32 cellular contexts compared by ENCODE assay signal in genomic region chr11:112533682-112534081, GRCh38.
"Had no signal": no experiment of that assay in that cellular context is flagged by ENCODE, and none has a peak within 500 bp of the region (broad histone marks: within the 10 kb centered on the region; RNA-seq: fewer than 3 reads in every experiment).

No MANE protein-coding gene starts in this region.

- H3K27me3 ChIP-seq: ascending aorta, cardiac muscle cell, colonic mucosa, gastroesophageal sphincter had no signal

- H3K4me3 Mint-ChIP-seq: activated B cell treated with CpG ODN at 0.5 μM for 24 hours; activated CD4-positive, alpha-beta memory T cell treated with anti-CD3 and anti-CD28 coated beads for 36 hours; activated CD8-positive, alpha-beta memory T cell treated with anti-CD3 and anti-CD28 coated beads, Interleukin-2, amount 10 ng/mL, durations not matched to agents 7 days and 5 days; activated CD8-positive, alpha-beta T cell treated with anti-CD3 and anti-CD28 coated beads, Interleukin-2, amount 10 ng/mL, durations not matched to agents 7 days and 5 days; activated naive CD4-positive, alpha-beta T cell treated with anti-CD3 and anti-CD28 coated beads for 36 hours; activated naive CD4-positive, alpha-beta T cell treated with anti-CD3 and anti-CD28 coated beads, Interleukin-2, amount 50 U/mL, for 24 hours; activated naive CD8-positive, alpha-beta T cell treated with anti-CD3 and anti-CD28 coated beads for 36 hours; activated T-helper 1 cell treated with anti-CD3 and anti-CD28 coated beads, Interleukin-12 subunit alpha, Interleukin-12 subunit beta, Interleukin-2, Interleukin-4 antibody, amounts not matched to agents 30 ng/mL and 10 ng/mL and 1 ng/mL, durations not matched to agents 14 hours and 24 hours and 36 hours; brain; T-helper 17 cell; T-helper 2 cell treated with Interferon-gamma antibody and Interleukin-4, amounts not matched to agents 5 μg/mL and 100 μg/mL, for 36 hours had no signal

- H3K27ac Mint-ChIP-seq: activated B cell treated with CpG ODN at 0.5 μM for 24 hours; activated CD4-positive, alpha-beta memory T cell treated with anti-CD3 and anti-CD28 coated beads for 36 hours; activated CD8-positive, alpha-beta memory T cell treated with anti-CD3 and anti-CD28 coated beads, Interleukin-2, amount 10 ng/mL, durations not matched to agents 7 days and 5 days; activated CD8-positive, alpha-beta T cell treated with anti-CD3 and anti-CD28 coated beads, Interleukin-2, amount 10 ng/mL, durations not matched to agents 7 days and 5 days; activated naive CD4-positive, alpha-beta T cell treated with anti-CD3 and anti-CD28 coated beads for 36 hours; activated naive CD4-positive, alpha-beta T cell treated with anti-CD3 and anti-CD28 coated beads, Interleukin-2, amount 50 U/mL, for 24 hours; activated naive CD8-positive, alpha-beta T cell treated with anti-CD3 and anti-CD28 coated beads for 36 hours; activated T-helper 1 cell treated with anti-CD3 and anti-CD28 coated beads, Interleukin-12 subunit alpha, Interleukin-12 subunit beta, Interleukin-2, Interleukin-4 antibody, amounts not matched to agents 30 ng/mL and 10 ng/mL and 1 ng/mL, durations not matched to agents 14 hours and 24 hours and 36 hours; activated T-helper 2 cell treated with anti-CD3 and anti-CD28 coated beads, Interferon-gamma antibody, Interleukin-2, Interleukin-4, amounts not matched to agents 10 μg/mL and 5 μg/mL and 100 μg/mL, durations not matched to agents 14 hours and 24 hours and 36 hours; T-helper 17 cell; T-helper 2 cell treated with Interferon-gamma antibody and Interleukin-4, amounts not matched to agents 5 μg/mL and 100 μg/mL, for 36 hours had no signal

- DNase-seq: activated B cell treated with CpG ODN at 0.5 μM for 24 hours; activated CD4-positive, alpha-beta memory T cell treated with anti-CD3 and anti-CD28 coated beads for 36 hours; activated CD4-positive, alpha-beta T cell treated with anti-CD3 and anti-CD28 coated beads for 48 hours; activated CD8-positive, alpha-beta memory T cell treated with anti-CD3 and anti-CD28 coated beads, Interleukin-2, amount 10 ng/mL, durations not matched to agents 7 days and 5 days; activated CD8-positive, alpha-beta memory T cell treated with anti-CD3 and anti-CD28 coated beads, Interleukin-2, amount 50 U/mL, for 4 hours; activated CD8-positive, alpha-beta T cell treated with anti-CD3 and anti-CD28 coated beads, Interleukin-2, amount 10 ng/mL, durations not matched to agents 7 days and 5 days; activated effector memory CD4-positive, alpha-beta T cell treated with anti-CD3 and anti-CD28 coated beads, Interleukin-2, amount 50 U/mL, for 16 hours; activated naive CD4-positive, alpha-beta T cell treated with anti-CD3 and anti-CD28 coated beads for 36 hours; activated naive CD8-positive, alpha-beta T cell treated with anti-CD3 and anti-CD28 coated beads for 36 hours; activated T-cell treated with anti-CD3 and anti-CD28 coated beads, Interleukin-2, amount 50 U/mL, for 1 hour; activated T-cell treated with anti-CD3 and anti-CD28 coated beads, Interleukin-2, amount 50 U/mL, for 48 hours; central memory CD4-positive, alpha-beta T cell; cerebellar nuclear complex; colonic mucosa; effector CD8-positive, alpha-beta T cell; esophagus squamous epithelium; foreskin melanocyte; T-helper 1 cell; T-helper 17 cell; T1000; WERI-Rb-1 had no signal

- H3K36me3 Mint-ChIP-seq: activated CD4-positive, alpha-beta memory T cell treated with anti-CD3 and anti-CD28 coated beads for 36 hours; activated CD8-positive, alpha-beta memory T cell treated with anti-CD3 and anti-CD28 coated beads, Interleukin-2, amount 10 ng/mL, durations not matched to agents 7 days and 5 days; activated naive CD4-positive, alpha-beta T cell treated with anti-CD3 and anti-CD28 coated beads, Interleukin-2, amount 50 U/mL, for 24 hours; activated naive CD8-positive, alpha-beta T cell treated with anti-CD3 and anti-CD28 coated beads for 36 hours; brain had no signal

- H3K4me1 ChIP-seq: ascending aorta, breast epithelium, colonic mucosa had no signal

- H3K9me3 ChIP-seq: ascending aorta, breast epithelium, colonic mucosa, esophagus squamous epithelium, gastroesophageal sphincter had no signal

- H3K27ac ChIP-seq: ascending aorta, breast epithelium, cardiac muscle cell, colonic mucosa, epithelial cell of prostate, esophagus squamous epithelium, gastroesophageal sphincter, WERI-Rb-1 had no signal

- H3K27me3 Mint-ChIP-seq: activated naive CD8-positive, alpha-beta T cell treated with anti-CD3 and anti-CD28 coated beads for 36 hours had no signal

- H3K4me1 Mint-ChIP-seq: activated B cell treated with CpG ODN at 0.5 μM for 24 hours; activated CD8-positive, alpha-beta memory T cell treated with anti-CD3 and anti-CD28 coated beads, Interleukin-2, amount 10 ng/mL, durations not matched to agents 7 days and 5 days; activated naive CD4-positive, alpha-beta T cell treated with anti-CD3 and anti-CD28 coated beads, Interleukin-2, amount 50 U/mL, for 24 hours; activated naive CD8-positive, alpha-beta T cell treated with anti-CD3 and anti-CD28 coated beads for 36 hours; T-helper 17 cell had no signal

- H3K4me3 ChIP-seq: ascending aorta, breast epithelium, cardiac muscle cell, colonic mucosa, esophagus squamous epithelium, gastroesophageal sphincter had no signal

- ATAC-seq: activated CD4-positive, CD25-positive, alpha-beta regulatory T cell treated with anti-CD3 and anti-CD28 coated beads, Interleukin-2, amount 50 U/mL, for 24 hours; activated CD8-positive, alpha-beta memory T cell treated with anti-CD3 and anti-CD28 coated beads, Interleukin-2, amount 10 ng/mL, durations not matched to agents 7 days and 5 days; activated CD8-positive, alpha-beta T cell treated with anti-CD3 and anti-CD28 coated beads, Interleukin-2, amount 10 ng/mL, durations not matched to agents 7 days and 5 days; gastroesophageal sphincter; T-helper 17 cell had no signal

- H3K36me3 ChIP-seq: ascending aorta, breast epithelium, cardiac muscle cell, colonic mucosa, esophagus squamous epithelium, gastroesophageal sphincter, WERI-Rb-1 had no signal

- H3K9me3 Mint-ChIP-seq: activated B cell treated with CpG ODN at 0.5 μM for 24 hours; activated CD4-positive, alpha-beta memory T cell treated with anti-CD3 and anti-CD28 coated beads for 36 hours; activated naive CD4-positive, alpha-beta T cell treated with anti-CD3 and anti-CD28 coated beads for 36 hours; activated naive CD4-positive, alpha-beta T cell treated with anti-CD3 and anti-CD28 coated beads, Interleukin-2, amount 50 U/mL, for 24 hours; activated naive CD8-positive, alpha-beta T cell treated with anti-CD3 and anti-CD28 coated beads for 36 hours; activated T-helper 1 cell treated with anti-CD3 and anti-CD28 coated beads, Interleukin-12 subunit alpha, Interleukin-12 subunit beta, Interleukin-2, Interleukin-4 antibody, amounts not matched to agents 30 ng/mL and 10 ng/mL and 1 ng/mL, durations not matched to agents 14 hours and 24 hours and 36 hours; activated T-helper 2 cell treated with anti-CD3 and anti-CD28 coated beads, Interferon-gamma antibody, Interleukin-2, Interleukin-4, amounts not matched to agents 10 μg/mL and 5 μg/mL and 100 μg/mL, durations not matched to agents 14 hours and 24 hours and 36 hours; brain; T-helper 2 cell treated with Interferon-gamma antibody and Interleukin-4, amounts not matched to agents 5 μg/mL and 100 μg/mL, for 36 hours had no signal
